ENCODE assay signal across 22 cellular contexts in the genomic region with DNA sequence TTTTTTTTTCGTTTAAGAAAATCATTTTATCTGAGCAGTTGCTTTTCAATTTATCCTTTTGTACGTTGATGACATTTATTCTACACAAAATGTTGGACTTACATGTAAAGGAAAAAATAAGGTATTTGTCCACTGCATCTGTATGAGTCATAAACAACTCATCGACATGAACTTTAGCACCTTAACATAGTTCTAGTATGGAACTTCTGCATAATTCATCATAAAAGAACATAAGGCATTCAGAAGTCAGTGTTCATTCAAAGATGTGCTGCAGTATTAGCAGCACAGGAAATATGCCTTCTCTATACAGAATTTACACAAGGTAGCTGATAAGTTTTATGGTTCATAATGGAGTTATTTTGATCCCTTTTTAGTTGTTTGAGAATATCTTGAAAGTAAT.
"Had no signal": no experiment of that assay in that cellular context is flagged by ENCODE, and none has a peak within 500 bp of the region (broad histone marks: within the 10 kb centered on the region; RNA-seq: fewer than 3 reads in every experiment).

No MANE protein-coding gene starts in this region.

- H3K36me3 Mint-ChIP-seq: activated naive CD4-positive, alpha-beta T cell treated with anti-CD3 and anti-CD28 coated beads, Interleukin-2, amount 10 ng/mL, durations not matched to agents 7 days and 5 days; activated naive CD8-positive, alpha-beta T cell treated with anti-CD3 and anti-CD28 coated beads for 36 hours; WTC11 had no signal

- H3K4me3 Mint-ChIP-seq: activated CD8-positive, alpha-beta T cell treated with anti-CD3 and anti-CD28 coated beads for 36 hours; activated naive CD4-positive, alpha-beta T cell treated with anti-CD3 and anti-CD28 coated beads, Interleukin-2, amount 10 ng/mL, durations not matched to agents 7 days and 5 days; activated naive CD8-positive, alpha-beta T cell treated with anti-CD3 and anti-CD28 coated beads for 36 hours; activated T-cell treated with anti-CD3 and anti-CD28 coated beads, Interleukin-2, amount 50 U/mL, for 72 hours; T-helper 1 cell treated with Interleukin-12 subunit alpha and Interleukin-12 subunit beta and Interleukin-4 antibody, amounts not matched to agents 30 μg/mL and 1 μg/mL, for 36 hours; WTC11 had no signal

- H3K27me3 Mint-ChIP-seq: activated CD8-positive, alpha-beta T cell treated with anti-CD3 and anti-CD28 coated beads for 36 hours; activated naive CD4-positive, alpha-beta T cell treated with anti-CD3 and anti-CD28 coated beads, Interleukin-2, amount 10 ng/mL, durations not matched to agents 7 days and 5 days; activated naive CD8-positive, alpha-beta T cell treated with anti-CD3 and anti-CD28 coated beads for 36 hours had no signal

- H3K4me1 ChIP-seq: SJCRH30 had no signal

- H3K27ac ChIP-seq: SJCRH30 had no signal

- H3K9me3 ChIP-seq: SJCRH30 had no signal

- H3K4me3 ChIP-seq: SJCRH30 had no signal

- H3K4me1 Mint-ChIP-seq: activated naive CD4-positive, alpha-beta T cell treated with anti-CD3 and anti-CD28 coated beads, Interleukin-2, amount 10 ng/mL, durations not matched to agents 7 days and 5 days; activated naive CD8-positive, alpha-beta T cell treated with anti-CD3 and anti-CD28 coated beads for 36 hours had no signal

- H3K27ac Mint-ChIP-seq: activated CD8-positive, alpha-beta T cell treated with anti-CD3 and anti-CD28 coated beads for 36 hours; activated naive CD4-positive, alpha-beta T cell treated with anti-CD3 and anti-CD28 coated beads, Interleukin-2, amount 10 ng/mL, durations not matched to agents 7 days and 5 days; activated naive CD8-positive, alpha-beta T cell treated with anti-CD3 and anti-CD28 coated beads for 36 hours; activated T-cell treated with anti-CD3 and anti-CD28 coated beads, Interleukin-2, amount 50 U/mL, for 72 hours; activated T-helper 2 cell treated with anti-CD3 and anti-CD28 coated beads, Interferon-gamma antibody, Interleukin-2, Interleukin-4, amounts not matched to agents 10 μg/mL and 5 μg/mL and 100 μg/mL, durations not matched to agents 14 hours and 24 hours and 36 hours; T-helper 1 cell treated with Interleukin-12 subunit alpha and Interleukin-12 subunit beta and Interleukin-4 antibody, amounts not matched to agents 30 μg/mL and 1 μg/mL, for 36 hours; WTC11 had no signal

- DNase-seq: activated CD4-positive, CD25-positive, alpha-beta regulatory T cell treated with anti-CD3 and anti-CD28 coated beads, Interleukin-2, amount 50 U/mL, for 72 hours; activated CD8-positive, alpha-beta memory T cell treated with anti-CD3 and anti-CD28 coated beads, Interleukin-2, amount 50 U/mL, for 4 hours; activated CD8-positive, alpha-beta T cell treated with anti-CD3 and anti-CD28 coated beads for 36 hours; activated gamma-delta T cell treated with Interleukin-2 at 50 U/mL for 16 hours; activated naive CD4-positive, alpha-beta T cell treated with anti-CD3 and anti-CD28 coated beads, Interleukin-2, amount 10 ng/mL, durations not matched to agents 7 days and 5 days; activated naive CD8-positive, alpha-beta T cell treated with anti-CD3 and anti-CD28 coated beads for 36 hours; activated T-cell treated with anti-CD3 and anti-CD28 coated beads, Interleukin-2, amount 50 U/mL, for 72 hours; central memory CD4-positive, alpha-beta T cell; Kasumi-1; KBM-7; NCI-H1105 treated with DMSO at 0.1 percent for 48 hours; NCI-H1436 treated with DMSO at 0.1 percent for 48 hours; NCI-H187; NCI-H2081; NCI-H446; NCI-H524; Right ventricle myocardium superior; SJCRH30; SW 1271 had no signal

- H3K27me3 ChIP-seq: SJCRH30 had no signal

- H3K36me3 ChIP-seq: SJCRH30 had no signal
